2 cellular contexts compared by ENCODE assay signal in genomic region chr10:110915035-110915434, GRCh38.
TF ChIP-seq lines count a peak whose summit lies in the region.

No MANE protein-coding gene starts in this region.

TF ChIP-seq in GM23338, 12 proteins besides CTCF, POLR2A, EP300 and RAD21:
- TF ChIP-seq ZNF462 (CRISPR knock-in tag; IDR thresholded peaks at IDR 0.05): no peak
- TF ChIP-seq STAT1 (IDR thresholded peaks at IDR 0.05; ENCODE audit: unreplicated experiment): no peak
- no peak for TF ChIP-seq EZH2 (IDR thresholded peaks at IDR 0.05; ENCODE audit: low read depth, unreplicated experiment)
- no peak for TF ChIP-seq CREB1 (CRISPR knock-in tag; IDR thresholded peaks at IDR 0.05; ENCODE audit: low read depth)
- TF ChIP-seq POLR2AphosphoS5 (IDR thresholded peaks at IDR 0.05; ENCODE audit: low read depth): no peak
- TF ChIP-seq ZNF331 (CRISPR knock-in tag; IDR thresholded peaks at IDR 0.05; ENCODE audit: low read depth): no peak
- TF ChIP-seq JUNB (IDR thresholded peaks at IDR 0.05; ENCODE audit: unreplicated experiment): no peak

TF ChIP-seq in GM12878, 131 proteins besides CTCF, POLR2A, EP300 and RAD21:
- TF ChIP-seq IRF4 (IDR thresholded peaks at IDR 0.05; ENCODE audit: low read depth, low read length) (no peak), NR2F1 (conservative IDR thresholded peaks at IDR 0.05) (peak; percentile 88), NFIC (IDR thresholded peaks at IDR 0.05; ENCODE audit: low read depth, low read length) (peak; percentile 25; the same call in 1 of the 2 replicates), PAX5 (IDR thresholded peaks at IDR 0.05; ENCODE audit: borderline replicate concordance, low read depth, low read length) (peak; percentile 86; the same call in 1 of the 2 replicates), RUNX3 (IDR thresholded peaks at IDR 0.05; ENCODE audit: low read length) (peak; percentile 69), KLF5 (IDR thresholded peaks at IDR 0.05; ENCODE audit: partially characterized antibody) (no peak)
